ENCODE assay signal across 10 cellular contexts in genomic region chr7:75439000-75439399, GRCh38. TPM values are rescaled to one million over a fixed set of nuclear protein-coding genes. Genes with fewer than 3 reads are reported as not detected.
DNase-seq lines count a peak whose midpoint lies in the region; ATAC-seq and TF ChIP-seq lines count a peak whose summit lies in the region.
"Not testable (repeated sequence)": the region's sequence is repeated elsewhere in the genome, so short reads cannot be mapped to it uniquely, and the experiment has no call there.
"Had no signal": no experiment of that assay in that cellular context is flagged by ENCODE, and none has a peak within 500 bp of the region (broad histone marks: within the 10 kb centered on the region; RNA-seq: fewer than 3 reads in every experiment).

No MANE protein-coding gene starts in this region.

- not testable (repeated sequence) for H4K20me1 ChIP-seq in OCI-LY7 (ENCODE audit: insufficient read depth, low read length)

- H3K9me3 ChIP-seq in BE2C; OCI-LY7 (ENCODE audit: low read length); naive thymus-derived CD4-positive, alpha-beta T cell (ENCODE audit: control insufficient read depth in 2 of 3, low read length in 3 of 3): not testable (repeated sequence)

- not testable (repeated sequence) for H3K9me3 Mint-ChIP-seq in activated naive CD4-positive, alpha-beta T cell treated with anti-CD3 and anti-CD28 coated beads for 36 hours; chondrocyte (ENCODE audit: low read depth); naive thymus-derived CD4-positive, alpha-beta T cell; progenitor cell of endocrine pancreas (ENCODE audit: low read depth)

- H3K36me3 ChIP-seq in BE2C (peaks cover 41% of the 10 kb centered on the region), OCI-LY7 (ENCODE audit: insufficient read depth, low read length) (peaks cover 72% of the 10 kb centered on the region)
- peaks cover 15 to 44% (median 33%) of the 10 kb centered on the region in 3 experiments for H3K36me3 ChIP-seq in naive thymus-derived CD4-positive, alpha-beta T cell (ENCODE audit: control insufficient read depth in 2 of 3, insufficient read depth in 3 of 3, low read length in 3 of 3)

- H3K4me3 Mint-ChIP-seq in activated naive CD4-positive, alpha-beta T cell treated with anti-CD3 and anti-CD28 coated beads for 36 hours; chondrocyte (ENCODE audit: unreplicated experiment); progenitor cell of endocrine pancreas (ENCODE audit: low read depth): not testable (repeated sequence)
- H3K4me3 Mint-ChIP-seq in naive thymus-derived CD4-positive, alpha-beta T cell: peak overlapping the region in 1 of 10 donors; percentile 41

- peaks cover 35% of the 10 kb centered on the region for H3K36me3 Mint-ChIP-seq in activated naive CD4-positive, alpha-beta T cell treated with anti-CD3 and anti-CD28 coated beads for 36 hours (ENCODE audit: low read depth)
- H3K36me3 Mint-ChIP-seq in chondrocyte (ENCODE audit: low read depth): peaks cover 25% of the 10 kb centered on the region
- peaks cover 10 to 46% (median 32%) of the 10 kb centered on the region in 5 donors for H3K36me3 Mint-ChIP-seq in naive thymus-derived CD4-positive, alpha-beta T cell
- H3K36me3 Mint-ChIP-seq in progenitor cell of endocrine pancreas (ENCODE audit: insufficient read depth): peaks cover 16% of the 10 kb centered on the region

- not testable (repeated sequence) for H3K4me3 ChIP-seq in BE2C (ENCODE audit: low read depth, low read length); OCI-LY7 (ENCODE audit: low read depth, low read length, poor library complexity, severe bottlenecking); naive thymus-derived CD4-positive, alpha-beta T cell (ENCODE audit: low read length)

- not testable (repeated sequence) for H3K9me2 ChIP-seq in OCI-LY7 (ENCODE audit: insufficient read depth, low read length)

- not testable (repeated sequence) for H3K27ac ChIP-seq in OCI-LY7 (ENCODE audit: low read depth, low read length, poor library complexity, severe bottlenecking)
- peak overlapping the region; percentile 29 for H3K27ac ChIP-seq in naive thymus-derived CD4-positive, alpha-beta T cell (ENCODE audit: low read depth, low read length)

- H3K27ac Mint-ChIP-seq in activated naive CD4-positive, alpha-beta T cell treated with anti-CD3 and anti-CD28 coated beads for 36 hours: peak overlapping the region; percentile 18
- not testable (repeated sequence) for H3K27ac Mint-ChIP-seq in chondrocyte (ENCODE audit: unreplicated experiment)
- H3K27ac Mint-ChIP-seq in naive thymus-derived CD4-positive, alpha-beta T cell: peak overlapping the region in 3 of 9 donors; percentile 44 to 65 (median 51)
- H3K27ac Mint-ChIP-seq in progenitor cell of endocrine pancreas: peak overlapping the region; percentile 33

- not testable (repeated sequence) for BruUV-seq in OCI-LY7 (replicated peaks; lab: Mats Ljungman, UMichigan)

- POLR2A ChIA-PET in OCI-LY7 (lab: Charles Lee); naive thymus-derived CD4-positive, alpha-beta T cell (lab: Charles Lee): not testable (repeated sequence)

- CTCF ChIA-PET in OCI-LY7 (lab: Charles Lee; ENCODE audit: unreplicated experiment); activated naive CD4-positive, alpha-beta T cell treated with anti-CD3 and anti-CD28 coated beads for 36 hours (lab: Charles Lee); naive thymus-derived CD4-positive, alpha-beta T cell (lab: Charles Lee): not testable (repeated sequence)

- not testable (repeated sequence) for H3K79me2 ChIP-seq in OCI-LY7 (ENCODE audit: insufficient read depth, low read depth, low read length)

- not testable (repeated sequence) for H2AFZ ChIP-seq in OCI-LY7 (ENCODE audit: low read length)

- peaks cover 20% of the 10 kb centered on the region for H3K4me1 Mint-ChIP-seq in activated naive CD4-positive, alpha-beta T cell treated with anti-CD3 and anti-CD28 coated beads for 36 hours (ENCODE audit: low read depth)
- H3K4me1 Mint-ChIP-seq in chondrocyte (ENCODE audit: low read depth); progenitor cell of endocrine pancreas (ENCODE audit: low read depth): not testable (repeated sequence)
- peaks cover 7 to 53% (median 34%) of the 10 kb centered on the region in 7 donors for H3K4me1 Mint-ChIP-seq in naive thymus-derived CD4-positive, alpha-beta T cell

- H3K4me2 ChIP-seq in OCI-LY7 (ENCODE audit: low read length): not testable (repeated sequence)

- intact Hi-C loops in OCI-LY7 (cut with micrococcal nuclease; ENCODE audit: unreplicated experiment); activated naive CD4-positive, alpha-beta T cell treated with anti-CD3 and anti-CD28 coated beads for 36 hours (cut with micrococcal nuclease); naive thymus-derived CD4-positive, alpha-beta T cell (cut with micrococcal nuclease): not testable (repeated sequence)

- not testable (repeated sequence) for DNase-seq in BE2C; OCI-LY7 (ENCODE audit: low spot score); activated naive CD4-positive, alpha-beta T cell treated with anti-CD3 and anti-CD28 coated beads for 36 hours; chondrocyte (ENCODE audit: low spot score); naive thymus-derived CD4-positive, alpha-beta T cell; progenitor cell of endocrine pancreas (ENCODE audit: low spot score, unreplicated experiment)

- H3K4me1 ChIP-seq in BE2C; OCI-LY7 (ENCODE audit: insufficient read depth, low read length, poor library complexity, severe bottlenecking); naive thymus-derived CD4-positive, alpha-beta T cell (ENCODE audit: control insufficient read depth in 2 of 2, insufficient read depth in 2 of 2, low read length in 2 of 2): not testable (repeated sequence)

- H3K27me3 ChIP-seq in BE2C; naive thymus-derived CD4-positive, alpha-beta T cell (ENCODE audit: control insufficient read depth in 2 of 2, insufficient read depth in 2 of 2, low read length in 2 of 2): not testable (repeated sequence)

- 0 out of 2 replicates have a peak, but pooled peaks have one; percentile 3 for TF ChIP-seq CTCF in BE2C (IDR thresholded peaks at IDR 0.05; ENCODE audit: low read depth, low read length)
- TF ChIP-seq CTCF in GM12873 (IDR thresholded peaks at IDR 0.05; ENCODE audit: insufficient read depth, low read depth, low read length, missing control alignments): peak; percentile 8
- TF ChIP-seq CTCF in OCI-LY7 (conservative IDR thresholded peaks at IDR 0.05; ENCODE audit: low read length): 0 out of 2 replicates have a peak, but pooled peaks have one; percentile 11
- peak; percentile 19 for TF ChIP-seq CTCF in chondrocyte (IDR thresholded peaks at IDR 0.05)
- not testable (repeated sequence) for TF ChIP-seq CTCF in progenitor cell of endocrine pancreas (IDR thresholded peaks at IDR 0.05; ENCODE audit: unreplicated experiment)

- not testable (repeated sequence) for H3K27me3 Mint-ChIP-seq in activated naive CD4-positive, alpha-beta T cell treated with anti-CD3 and anti-CD28 coated beads for 36 hours (ENCODE audit: low read depth); chondrocyte (ENCODE audit: low read depth); naive thymus-derived CD4-positive, alpha-beta T cell; progenitor cell of endocrine pancreas

- ATAC-seq in naive thymus-derived CD4-positive, alpha-beta T cell: not testable (repeated sequence)

RNA-seq across cellular contexts. Expression of gene TRIM73, which starts 43.6 kb away (rescaled TPM):
- 2.1 TPM for polyA plus RNA-seq in BE2C (2012; ENCODE audit: insufficient read depth, insufficient read length, low read depth)
- total RNA-seq in OCI-LY7 (2014; rRNA removed; shearing (Covaris generic)): 10.9 and 16.0 TPM in 2 replicates
- total RNA-seq in OCI-LY7 (2022): 22.3 and 26.2 TPM in 2 replicates
- total RNA-seq in activated naive CD4-positive, alpha-beta T cell treated with anti-CD3 and anti-CD28 coated beads for 36 hours: 1 to 10 TPM; 2.6 to 3.0 TPM
- 3.1 to 6.6 TPM (median 3.5 TPM) in 3 replicates for total RNA-seq in chondrocyte
- total RNA-seq in naive thymus-derived CD4-positive, alpha-beta T cell: 10 to 100 TPM; 14.2 to 33.2 (median 30.0) TPM
- polyA plus RNA-seq in naive thymus-derived CD4-positive, alpha-beta T cell: 1 to 10 TPM; 1.3 to 2.8 TPM
- total RNA-seq in progenitor cell of endocrine pancreas: 10.2 and 11.3 TPM in 2 replicates

RNA-seq across cellular contexts. Expression of gene POM121C, which starts 47.1 kb away (rescaled TPM):
- polyA plus RNA-seq in BE2C (2012; ENCODE audit: insufficient read depth, insufficient read length, low read depth): 55.1 TPM
- 17.0 and 19.9 TPM in 2 replicates for total RNA-seq in OCI-LY7 (2014; rRNA removed; shearing (Covaris generic))
- total RNA-seq in OCI-LY7 (2022) (97.4 and 101 TPM in 2 replicates), chondrocyte (40.7 to 41.4 TPM (median 41.1 TPM) in 3 replicates), progenitor cell of endocrine pancreas (68.6 and 70.6 TPM in 2 replicates)
- total RNA-seq in activated naive CD4-positive, alpha-beta T cell treated with anti-CD3 and anti-CD28 coated beads for 36 hours: 10 to 100 TPM; 43.9 to 44.1 TPM
- 100 to 1,000 TPM in 2 of 5 experiments, 10 to 100 TPM in 3; 92.1 to 106 (median 97.8) TPM for total RNA-seq in naive thymus-derived CD4-positive, alpha-beta T cell
- polyA plus RNA-seq in naive thymus-derived CD4-positive, alpha-beta T cell: 10 to 100 TPM; 15.6 to 31.6 TPM

RNA-seq across cellular contexts. Expression of gene SPDYE5, which starts 53.1 kb away (rescaled TPM):
- polyA plus RNA-seq in BE2C (2012; ENCODE audit: insufficient read depth, insufficient read length, low read depth): 0.68 TPM
- total RNA-seq in OCI-LY7 (2014; rRNA removed; shearing (Covaris generic)): 0.28 TPM in 1 of 2 replicates, not detected in the other
- total RNA-seq in OCI-LY7 (2022) (not detected in 2 replicates), chondrocyte (not detected in 3 replicates), progenitor cell of endocrine pancreas (not detected in 2 replicates)
- not detected for total RNA-seq in activated naive CD4-positive, alpha-beta T cell treated with anti-CD3 and anti-CD28 coated beads for 36 hours
- total RNA-seq in naive thymus-derived CD4-positive, alpha-beta T cell: under 1 TPM in 4 of 5 experiments, not detected in 1; 0.24 to 0.57 (median 0.38) TPM
- under 1 TPM; 0.14 to 0.37 TPM for polyA plus RNA-seq in naive thymus-derived CD4-positive, alpha-beta T cell
- total RNA-seq: A172, H7, LHCN-M2 had no signal
